In the genomic region with DNA sequence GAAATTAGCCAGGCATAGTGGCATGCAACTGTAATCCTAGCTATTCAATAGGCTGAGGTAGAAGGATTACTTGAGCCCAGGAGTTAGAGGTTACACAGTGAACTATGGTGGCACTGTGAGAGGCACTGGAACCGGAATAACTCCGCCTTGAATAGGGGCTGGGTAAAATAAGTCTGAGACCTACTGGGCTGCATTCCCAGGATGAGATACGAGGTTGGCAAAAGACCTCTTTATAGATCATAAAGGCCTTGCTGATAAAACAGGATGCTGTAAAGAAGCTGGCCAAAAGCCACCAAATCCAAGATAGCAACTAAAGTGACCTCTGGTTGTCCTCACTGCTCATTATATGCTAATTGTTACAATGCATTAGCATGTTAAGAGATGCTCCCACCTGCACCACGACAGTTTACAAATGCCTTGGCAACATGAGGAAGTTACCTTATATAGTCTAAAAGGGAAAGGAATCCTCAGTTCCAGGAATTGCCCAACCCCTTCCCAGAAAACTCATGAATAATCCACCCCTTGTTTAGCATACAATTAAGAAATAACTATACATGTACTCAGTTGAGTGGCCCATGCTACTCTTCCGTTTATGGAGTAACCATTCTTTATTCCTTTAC, we compare ENCODE assay signal across 22 cellular contexts.
"Had no signal": no experiment of that assay in that cellular context is flagged by ENCODE, and none has a peak within 500 bp of the region (broad histone marks: within the 10 kb centered on the region; RNA-seq: fewer than 3 reads in every experiment).

No MANE protein-coding gene starts in this region.

- H3K4me3 ChIP-seq: dorsolateral prefrontal cortex, hepatocyte, left ventricle myocardium inferior, thyroid gland had no signal

- H3K4me1 ChIP-seq: thyroid gland had no signal

- H3K27ac Mint-ChIP-seq: activated naive CD8-positive, alpha-beta T cell treated with anti-CD3 and anti-CD28 coated beads, Interleukin-2, amount 50 U/mL, for 24 hours; activated T-helper 1 cell treated with anti-CD3 and anti-CD28 coated beads, Interleukin-12 subunit alpha, Interleukin-12 subunit beta, Interleukin-2, Interleukin-4 antibody, amounts not matched to agents 30 ng/mL and 10 ng/mL and 1 ng/mL, durations not matched to agents 14 hours and 24 hours and 36 hours; memory B cell; nephron; stimulated activated memory B cell treated with anti-CD40 and anti-IgM and Interleukin-4, amounts not matched to agents 10 μg/mL and 1 μg/mL and 100 μg/mL, for 72 hours; T-helper 1 cell treated with Interleukin-12 subunit alpha and Interleukin-12 subunit beta and Interleukin-4 antibody, amounts not matched to agents 30 μg/mL and 1 μg/mL, for 36 hours had no signal

- ATAC-seq: activated CD4-positive, CD25-positive, alpha-beta regulatory T cell treated with anti-CD3 and anti-CD28 coated beads, Interleukin-2, amount 50 U/mL, for 24 hours; activated naive CD8-positive, alpha-beta T cell treated with anti-CD3 and anti-CD28 coated beads, Interleukin-2, amount 50 U/mL, for 24 hours; stimulated activated memory B cell treated with anti-CD40 and anti-IgM and Interleukin-4, amounts not matched to agents 10 μg/mL and 1 μg/mL and 100 μg/mL, for 72 hours had no signal

- H3K4me2 ChIP-seq: hepatocyte had no signal

- H3K9me3 Mint-ChIP-seq: activated naive CD8-positive, alpha-beta T cell treated with anti-CD3 and anti-CD28 coated beads, Interleukin-2, amount 50 U/mL, for 24 hours; T-helper 1 cell treated with Interleukin-12 subunit alpha and Interleukin-12 subunit beta and Interleukin-4 antibody, amounts not matched to agents 30 μg/mL and 1 μg/mL, for 36 hours had no signal

- H3K4me3 Mint-ChIP-seq: activated naive CD8-positive, alpha-beta T cell treated with anti-CD3 and anti-CD28 coated beads, Interleukin-2, amount 50 U/mL, for 24 hours; activated T-helper 1 cell treated with anti-CD3 and anti-CD28 coated beads, Interleukin-12 subunit alpha, Interleukin-12 subunit beta, Interleukin-2, Interleukin-4 antibody, amounts not matched to agents 30 ng/mL and 10 ng/mL and 1 ng/mL, durations not matched to agents 14 hours and 24 hours and 36 hours; memory B cell; nephron; stimulated activated memory B cell treated with anti-CD40 and anti-IgM and Interleukin-4, amounts not matched to agents 10 μg/mL and 1 μg/mL and 100 μg/mL, for 72 hours; T-helper 1 cell treated with Interleukin-12 subunit alpha and Interleukin-12 subunit beta and Interleukin-4 antibody, amounts not matched to agents 30 μg/mL and 1 μg/mL, for 36 hours had no signal

- H3K27me3 ChIP-seq: dorsolateral prefrontal cortex, hepatocyte, thyroid gland had no signal

- FAIRE-seq: bronchial epithelial cell, urothelium cell line had no signal

- H3K27ac ChIP-seq: dorsolateral prefrontal cortex, hepatocyte, left ventricle myocardium inferior, thyroid gland had no signal

- H3K4me1 Mint-ChIP-seq: activated naive CD8-positive, alpha-beta T cell treated with anti-CD3 and anti-CD28 coated beads, Interleukin-2, amount 50 U/mL, for 24 hours; nephron; stimulated activated memory B cell treated with anti-CD40 and anti-IgM and Interleukin-4, amounts not matched to agents 10 μg/mL and 1 μg/mL and 100 μg/mL, for 72 hours had no signal

- H3K79me2 ChIP-seq: hepatocyte had no signal

- H3K27me3 Mint-ChIP-seq: activated naive CD8-positive, alpha-beta T cell treated with anti-CD3 and anti-CD28 coated beads, Interleukin-2, amount 50 U/mL, for 24 hours; memory B cell; stimulated activated memory B cell treated with anti-CD40 and anti-IgM and Interleukin-4, amounts not matched to agents 10 μg/mL and 1 μg/mL and 100 μg/mL, for 72 hours had no signal

- H2AFZ ChIP-seq: hepatocyte had no signal

- DNase-seq: activated CD4-positive, alpha-beta T cell treated with anti-CD3 and anti-CD28 coated beads, Interleukin-2, amount 50 U/mL, for 1 hour; activated CD8-positive, alpha-beta memory T cell treated with anti-CD3 and anti-CD28 coated beads for 24 hours; activated naive CD4-positive, alpha-beta T cell; activated naive CD8-positive, alpha-beta T cell treated with anti-CD3 and anti-CD28 coated beads, Interleukin-2, amount 50 U/mL, for 24 hours; aorta; dorsolateral prefrontal cortex; kidney; left ventricle myocardium inferior; nucleus accumbens; posterior cingulate gyrus; retina; stimulated activated CD4-positive, alpha-beta T cell treated with anti-CD3 and anti-CD28 coated beads, Interleukin-2, amount 100 ng/mL, for 48 hours; thyroid gland had no signal

- H3K9me3 ChIP-seq: thyroid gland had no signal
